8 cellular contexts compared by ENCODE assay signal in the genomic region with DNA sequence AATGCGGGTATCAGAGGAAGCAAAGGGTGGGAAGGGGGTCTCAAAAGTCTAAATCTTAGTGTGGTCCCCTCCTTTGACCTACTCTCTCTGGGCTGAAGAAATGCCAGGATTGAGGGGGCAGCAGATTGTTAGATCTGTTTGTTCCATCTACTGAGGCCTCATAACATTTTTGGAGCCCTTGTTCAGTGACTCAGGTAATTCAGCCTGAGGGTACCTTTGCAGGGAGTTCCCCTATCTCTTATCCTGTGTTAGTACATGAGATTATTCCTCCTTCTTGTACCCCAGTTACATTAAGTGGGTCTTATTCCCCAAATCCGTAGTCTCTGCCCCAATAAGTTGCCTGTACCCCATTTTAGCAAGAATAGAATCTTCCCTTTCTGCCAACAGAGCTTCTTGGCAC.
"Had no signal": no experiment of that assay in that cellular context is flagged by ENCODE, and none has a peak within 500 bp of the region (broad histone marks: within the 10 kb centered on the region; RNA-seq: fewer than 3 reads in every experiment).

No MANE protein-coding gene starts in this region.

- H3K9me3 Mint-ChIP-seq: GM23338, H9 had no signal

- H3K27ac Mint-ChIP-seq: GM23338 had no signal

- FAIRE-seq: H1, H54, HTR-8/SVneo, K562 had no signal

- ATAC-seq: GM23338, K562 had no signal

- H3K4me3 Mint-ChIP-seq: GM23338, H9 had no signal

- DNase-seq: H9, HCEC 1CT, IMR-90 had no signal

- H3K4me3 ChIP-seq: GM23338, K562 had no signal
